ENCODE assay signal across 24 cellular contexts in genomic region chr11:25711008-25711407, GRCh38.
DNase-seq lines count a peak whose midpoint lies in the region; ATAC-seq, FAIRE-seq and TF ChIP-seq lines count a peak whose summit lies in the region.
"Had no signal": no experiment of that assay in that cellular context is flagged by ENCODE, and none has a peak within 500 bp of the region (broad histone marks: within the 10 kb centered on the region; RNA-seq: fewer than 3 reads in every experiment).

No MANE protein-coding gene starts in this region.

- H3K4me3 ChIP-seq in bronchial epithelial cell (ENCODE audit: low read depth, low read length) (no peak overlapping the region), fibroblast of pulmonary artery (replicated peaks; ENCODE audit: low read depth, low read length) (no peak overlapping the region)
- H3K4me3 ChIP-seq: BLaER1, GM23248 had no signal

- FAIRE-seq in bronchial epithelial cell (lab: Jason Lieb, UNC): no peak
- FAIRE-seq: A204.1, D721Med, GM12891, GM19239, H1 had no signal

- BruUV-seq in Calu3 (replicated peaks; lab: Mats Ljungman, UMichigan): no TSS peak

- ATAC-seq in left ventricle myocardium superior: no peak
- ATAC-seq: CD8-positive, alpha-beta T cell had no signal

- no peaks in the 10 kb centered on the region for H3K4me1 Mint-ChIP-seq in Calu3 (ENCODE audit: low read depth, unreplicated experiment)
- H3K4me1 Mint-ChIP-seq in glutamatergic neuron (ENCODE audit: low read depth, unreplicated experiment): no peaks in the 10 kb centered on the region
- H3K4me1 Mint-ChIP-seq: B cell; CD4-positive, CD25-positive, alpha-beta regulatory T cell; H9 had no signal

- intact Hi-C loops in Calu3 (cut with micrococcal nuclease; ENCODE audit: unreplicated experiment): no loop called here
- intact Hi-C loops in left ventricle myocardium superior (cut with micrococcal nuclease): no loop called here

- H3K36me3 ChIP-seq in bronchial epithelial cell (ENCODE audit: control insufficient read depth, insufficient read depth, low read length): no peaks in the 10 kb centered on the region
- H3K36me3 ChIP-seq: BLaER1 had no signal

- CTCF ChIA-PET in Calu3 (lab: Charles Lee): no interaction called here

- H3K9me3 Mint-ChIP-seq in Calu3 (ENCODE audit: low read depth, unreplicated experiment) (peaks cover 8% of the 10 kb centered on the region), glutamatergic neuron (ENCODE audit: unreplicated experiment) (peaks cover 2% of the 10 kb centered on the region)

- H3K36me3 Mint-ChIP-seq in Calu3 (ENCODE audit: insufficient read depth, unreplicated experiment) (no peaks in the 10 kb centered on the region), glutamatergic neuron (ENCODE audit: unreplicated experiment) (no peaks in the 10 kb centered on the region)
- H3K36me3 Mint-ChIP-seq: CD4-positive, CD25-positive, alpha-beta regulatory T cell; CD8-positive, alpha-beta T cell had no signal

- H3K4me3 Mint-ChIP-seq in Calu3 (ENCODE audit: low read depth, unreplicated experiment): no peak overlapping the region
- H3K4me3 Mint-ChIP-seq in glutamatergic neuron (ENCODE audit: unreplicated experiment): no peak overlapping the region
- H3K4me3 Mint-ChIP-seq: B cell; CD4-positive, CD25-positive, alpha-beta regulatory T cell; CD8-positive, alpha-beta T cell; H9; HFFc6 had no signal

- no peak for DNase-seq in Calu3
- peak; percentile 10 for DNase-seq in bronchial epithelial cell (ENCODE audit: low read depth)
- peak; percentile 3 for DNase-seq in fibroblast of pulmonary artery (ENCODE audit: low read depth)
- DNase-seq in glutamatergic neuron: no peak
- DNase-seq in left ventricle myocardium superior: no peak
- no peak for DNase-seq in NCI-H1105 treated with DMSO at 0.1 percent for 48 hours (lab: John Stamatoyannopoulos, UW)
- no peak for DNase-seq in DMS53 (lab: John Stamatoyannopoulos, UW)
- no peak for DNase-seq in NCI-H748 treated with DMSO at 0.1 percent for 48 hours (lab: John Stamatoyannopoulos, UW)
- DNase-seq: Caco-2; CD4-positive, CD25-positive, alpha-beta regulatory T cell; CD8-positive, alpha-beta T cell; DMS 273 treated with DMSO at 0.1 percent for 48 hours; DMS79 treated with DMSO at 0.1 percent for 48 hours; GF-D8; GM23248; H9; HFFc6 had no signal

- no peaks in the 10 kb centered on the region for H3K27me3 Mint-ChIP-seq in Calu3 (ENCODE audit: unreplicated experiment)
- H3K27me3 Mint-ChIP-seq in glutamatergic neuron (ENCODE audit: unreplicated experiment): no peaks in the 10 kb centered on the region
- H3K27me3 Mint-ChIP-seq: B cell; CD4-positive, CD25-positive, alpha-beta regulatory T cell had no signal

- no peak for TF ChIP-seq CTCF in Calu3 (IDR thresholded peaks at IDR 0.05; ENCODE audit: unreplicated experiment)
- TF ChIP-seq CTCF in bronchial epithelial cell (IDR thresholded peaks at IDR 0.05; ENCODE audit: insufficient read depth, low read length, severe bottlenecking): no peak
- TF ChIP-seq CTCF in fibroblast of pulmonary artery (IDR thresholded peaks at IDR 0.05; ENCODE audit: low read length, missing control alignments): no peak
- no peak for TF ChIP-seq CTCF in glutamatergic neuron (IDR thresholded peaks at IDR 0.05; ENCODE audit: partially characterized antibody, unreplicated experiment)

- peak overlapping the region; percentile 33 for H3K27ac Mint-ChIP-seq in Calu3 (ENCODE audit: unreplicated experiment)
- peak overlapping the region; percentile 11 for H3K27ac Mint-ChIP-seq in glutamatergic neuron (ENCODE audit: unreplicated experiment)
- H3K27ac Mint-ChIP-seq: B cell; CD4-positive, CD25-positive, alpha-beta regulatory T cell; CD8-positive, alpha-beta T cell; H9; HFFc6 had no signal

- H3K27me3 ChIP-seq in bronchial epithelial cell (ENCODE audit: control insufficient read depth, insufficient read depth, low read length): no peaks in the 10 kb centered on the region
- H3K27me3 ChIP-seq: BLaER1 had no signal

Comparison
In these comparisons a context has a peak if more than half of its experiments do, and no peak if none do; other contexts are left out.
1. DNase-seq: peak in bronchial epithelial cell (single experiment) and fibroblast of pulmonary artery (single experiment); none in Calu3 (single experiment), glutamatergic neuron (single experiment), left ventricle myocardium superior (single experiment), NCI-H1105 treated with DMSO at 0.1 percent for 48 hours (single experiment), DMS53 (single experiment) and NCI-H748 treated with DMSO at 0.1 percent for 48 hours (single experiment).